Comparison of ENCODE assay signal across 16 cellular contexts in genomic region chr12:132610896-132611602, GRCh38. TPM values are rescaled to one million over a fixed set of nuclear protein-coding genes. Genes with fewer than 3 reads are reported as not detected.
"Had no signal": no experiment of that assay in that cellular context is flagged by ENCODE, and none has a peak within 500 bp of the region (broad histone marks: within the 10 kb centered on the region; RNA-seq: fewer than 3 reads in every experiment).

No MANE protein-coding gene starts in this region.

- H3K36me3 ChIP-seq: brain microvascular endothelial cell, suprapubic skin had no signal

- H3K79me2 ChIP-seq: hepatocyte had no signal

- H3K4me3 ChIP-seq: hepatocyte, lung, psoas muscle had no signal

- H3K4me1 ChIP-seq: psoas muscle had no signal

- DNase-seq: activated CD8-positive, alpha-beta T cell treated with anti-CD3 and anti-CD28 coated beads for 36 hours; effector memory CD8-positive, alpha-beta T cell; midbrain; natural killer cell; stimulated activated CD4-positive, alpha-beta T cell treated with anti-CD3 and anti-CD28 coated beads, Interleukin-12 subunit alpha, Interleukin-12 subunit beta, amount 100 ng/mL, for 4 hours; stimulated activated naive CD4-positive, alpha-beta T cell treated with Interleukin-2 at 50 U/mL for 16 hours; T-cell had no signal

- H2AFZ ChIP-seq: hepatocyte had no signal

- H3K27ac ChIP-seq: brain microvascular endothelial cell, epithelial cell of prostate, hepatocyte, psoas muscle, suprapubic skin had no signal

- H3K4me2 ChIP-seq: hepatocyte had no signal

- ATAC-seq: activated CD8-positive, alpha-beta T cell treated with anti-CD3 and anti-CD28 coated beads for 36 hours; effector memory CD8-positive, alpha-beta T cell; psoas muscle had no signal

- H3K9me3 ChIP-seq: suprapubic skin had no signal

RNA-seq across cellular contexts. Expression of gene LRCOL1, which starts 0.7 kb away (rescaled TPM):
- total RNA-seq: activated CD8-positive, alpha-beta T cell treated with anti-CD3 and anti-CD28 coated beads for 36 hours; activated T-helper 2 cell treated with anti-CD3 and anti-CD28 coated beads, Interferon-gamma antibody, Interleukin-2, Interleukin-4, amounts not matched to agents 10 μg/mL and 5 μg/mL and 100 μg/mL, durations not matched to agents 14 hours and 24 hours and 36 hours; hepatocyte; natural killer cell; occipital lobe; sciatic nerve; suprapubic skin; T-cell had no signal

RNA-seq across cellular contexts. Expression of gene P2RX2, which starts 7.5 kb away (rescaled TPM):
- total RNA-seq: activated CD8-positive, alpha-beta T cell treated with anti-CD3 and anti-CD28 coated beads for 36 hours; activated T-helper 2 cell treated with anti-CD3 and anti-CD28 coated beads, Interferon-gamma antibody, Interleukin-2, Interleukin-4, amounts not matched to agents 10 μg/mL and 5 μg/mL and 100 μg/mL, durations not matched to agents 14 hours and 24 hours and 36 hours; hepatocyte; natural killer cell; occipital lobe; psoas muscle; sciatic nerve; suprapubic skin; T-cell had no signal
- polyA plus RNA-seq: hepatocyte had no signal
